ENCODE assay signal across 23 cellular contexts in the genomic region with DNA sequence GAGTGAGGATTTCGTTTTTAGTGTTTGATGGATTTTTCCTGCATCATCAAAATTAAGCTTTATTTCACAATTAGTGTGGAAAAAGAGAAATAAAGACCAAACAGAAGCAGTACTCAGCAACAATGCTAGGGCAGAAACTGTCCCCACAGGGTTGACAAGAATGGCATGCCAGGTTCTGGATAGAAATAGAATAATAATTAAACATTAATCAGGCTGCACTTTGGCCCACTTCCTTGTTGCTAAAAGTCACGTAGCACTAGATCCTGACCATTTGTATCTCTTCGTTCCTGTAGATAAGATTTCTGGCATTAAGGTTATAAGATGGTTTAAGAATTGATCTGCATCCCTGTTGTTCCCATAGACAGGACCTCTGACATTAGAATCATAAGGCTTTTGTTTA. TPM values are rescaled to one million over a fixed set of nuclear protein-coding genes. Genes with fewer than 3 reads are reported as not detected.
"Had no signal": no experiment of that assay in that cellular context is flagged by ENCODE, and none has a peak within 500 bp of the region (broad histone marks: within the 10 kb centered on the region; RNA-seq: fewer than 3 reads in every experiment).

No MANE protein-coding gene starts in this region.

- DNase-seq: activated CD4-positive, alpha-beta memory T cell treated with anti-CD3 and anti-CD28 coated beads for 36 hours; activated CD4-positive, alpha-beta T cell treated with anti-CD3 and anti-CD28 coated beads, Interleukin-2, amount 10 ng/mL, durations not matched to agents 7 days and 5 days; activated CD4-positive, CD25-positive, alpha-beta regulatory T cell; activated CD8-positive, alpha-beta memory T cell treated with anti-CD3 and anti-CD28 coated beads for 24 hours; activated effector memory CD4-positive, alpha-beta T cell treated with anti-CD3 and anti-CD28 coated beads, Interleukin-2, amount 50 U/mL, for 16 hours; activated naive CD4-positive, alpha-beta T cell treated with Interleukin-2 at 50 U/mL for 16 hours; activated naive CD8-positive, alpha-beta T cell treated with anti-CD3 and anti-CD28 coated beads, Interleukin-2, amount 50 U/mL, for 24 hours; activated T-cell treated with anti-CD3 and anti-CD28 coated beads, Interleukin-2, amount 50 U/mL, for 4 hours; amniotic stem cell; brain microvascular endothelial cell; Karpas-422; MM.1S; NCI-H1105; NCI-H1436; NCI-H1694 treated with DMSO at 0.1 percent for 48 hours; NCI-H2029 treated with DMSO at 0.1 percent for 48 hours; NCI-H524; SIG-M5; T-helper 17 cell; T-helper 9 cell had no signal

- H3K4me3 ChIP-seq: cardiac muscle cell, K562 had no signal

- ATAC-seq: activated naive CD4-positive, alpha-beta T cell treated with anti-CD3 and anti-CD28 coated beads, Interleukin-2, amount 50 U/mL, for 72 hours; activated naive CD8-positive, alpha-beta T cell treated with anti-CD3 and anti-CD28 coated beads, Interleukin-2, amount 50 U/mL, for 24 hours; activated T-cell treated with anti-CD3 and anti-CD28 coated beads, Interleukin-2, amount 50 U/mL, for 4 hours; K562; T-helper 17 cell had no signal

- H3K27ac ChIP-seq: brain microvascular endothelial cell, cardiac muscle cell had no signal

- H3K36me3 ChIP-seq: brain microvascular endothelial cell, cardiac muscle cell had no signal

- H3K27me3 ChIP-seq: brain microvascular endothelial cell, cardiac muscle cell had no signal

RNA-seq across cellular contexts. Expression of a gene that starts 34.5 kb away (rescaled TPM):
- total RNA-seq: activated CD4-positive, alpha-beta memory T cell treated with anti-CD3 and anti-CD28 coated beads for 36 hours; activated CD4-positive, alpha-beta T cell treated with anti-CD3 and anti-CD28 coated beads, Interleukin-2, amount 10 ng/mL, durations not matched to agents 7 days and 5 days; activated naive CD4-positive, alpha-beta T cell treated with anti-CD3 and anti-CD28 coated beads, Interleukin-2, amount 50 U/mL, for 72 hours; K562; T-helper 17 cell had no signal
- polyA plus RNA-seq: K562 had no signal
